ENCODE assay signal across 9 cellular contexts in genomic region chr16:2776500-2777139, GRCh38. TPM values are rescaled to one million over a fixed set of nuclear protein-coding genes. Genes with fewer than 3 reads are reported as not detected.
DNase-seq lines count a peak whose midpoint lies in the region; ATAC-seq and TF ChIP-seq lines count a peak whose summit lies in the region.
"Had no signal": no experiment of that assay in that cellular context is flagged by ENCODE, and none has a peak within 500 bp of the region (broad histone marks: within the 10 kb centered on the region; RNA-seq: fewer than 3 reads in every experiment).

No MANE protein-coding gene starts in this region.

- H3K9me3 ChIP-seq in CD8-positive, alpha-beta memory T cell (ENCODE audit: low read length) = no peaks in the 10 kb centered on the region
- no peaks in the 10 kb centered on the region for H3K9me3 ChIP-seq in hepatocyte (ENCODE audit: low read depth)
- H3K9me3 ChIP-seq in skeletal muscle satellite cell (replicated peaks; ENCODE audit: low read length) = no peaks in the 10 kb centered on the region

- peak overlapping the region; percentile 73 for H3K27ac ChIP-seq in CD8-positive, alpha-beta memory T cell (ENCODE audit: low read depth, low read length)
- H3K27ac ChIP-seq in HL-60 (replicated peaks) (peak overlapping the region; percentile 83), hepatocyte (peak overlapping the region; percentile 88)

- no peaks in the 10 kb centered on the region for H3K27me3 ChIP-seq in CD8-positive, alpha-beta memory T cell (ENCODE audit: insufficient read depth, low read length, poor library complexity, severe bottlenecking)
- H3K27me3 ChIP-seq in HL-60 (ENCODE audit: insufficient read depth, poor library complexity, severe bottlenecking) = no peaks in the 10 kb centered on the region
- no peaks in the 10 kb centered on the region for H3K27me3 ChIP-seq in hepatocyte
- H3K27me3 ChIP-seq in skeletal muscle satellite cell (ENCODE audit: control insufficient read depth, insufficient read depth, low read length) = no peaks in the 10 kb centered on the region

- H3K4me1 ChIP-seq in CD8-positive, alpha-beta memory T cell (ENCODE audit: insufficient read depth, low read length) = peaks cover 32% of the 10 kb centered on the region
- H3K4me1 ChIP-seq in hepatocyte (ENCODE audit: insufficient read depth) = peaks cover 23% of the 10 kb centered on the region
- peaks cover 45% of the 10 kb centered on the region for H3K4me1 ChIP-seq in skeletal muscle satellite cell (ENCODE audit: control insufficient read depth, insufficient read depth, low read length)

- peak overlapping the region; percentile 96 for H3K9ac ChIP-seq in skeletal muscle satellite cell (ENCODE audit: low read depth, low read length)

- no peak for TF ChIP-seq CTCF in HL-60 (IDR thresholded peaks at IDR 0.05; ENCODE audit: insufficient read depth, low read length)
- TF ChIP-seq CTCF in hepatocyte (IDR thresholded peaks at IDR 0.05; ENCODE audit: poor library complexity) = no peak

- CTCF ChIA-PET in CD8-positive, alpha-beta memory T cell (lab: Charles Lee) = interaction anchor here (1.4 to 1.9 kb wide), 2 partner anchors 91 to 92 kb away, joined by 4 to 6 read pairs; no protein-coding TSS in a partner anchor

- H3K4me1 Mint-ChIP-seq in CD8-positive, alpha-beta memory T cell = peaks cover 26 to 65% (median 39%) of the 10 kb centered on the region in 3 donors
- peaks cover 25% of the 10 kb centered on the region for H3K4me1 Mint-ChIP-seq in activated naive CD4-positive, alpha-beta T cell treated with anti-CD3 and anti-CD28 coated beads, Interleukin-2, amount 50 U/mL, for 24 hours

- peak overlapping the region; percentile 71 for H2AFZ ChIP-seq in hepatocyte

- H3K9me3 Mint-ChIP-seq in CD8-positive, alpha-beta memory T cell = no peaks in the 10 kb centered on the region
- no peaks in the 10 kb centered on the region for H3K9me3 Mint-ChIP-seq in activated naive CD4-positive, alpha-beta T cell treated with anti-CD3 and anti-CD28 coated beads, Interleukin-2, amount 50 U/mL, for 24 hours

- H4K20me1 ChIP-seq in hepatocyte (ENCODE audit: insufficient read depth, poor library complexity, severe bottlenecking) = peaks cover 13% of the 10 kb centered on the region

- H3K27ac Mint-ChIP-seq in CD8-positive, alpha-beta memory T cell = peak overlapping the region; percentile 92 to 100 (median 94)
- peak overlapping the region; percentile 97 for H3K27ac Mint-ChIP-seq in activated naive CD4-positive, alpha-beta T cell treated with anti-CD3 and anti-CD28 coated beads, Interleukin-2, amount 50 U/mL, for 24 hours

- H3K4me3 ChIP-seq in CD8-positive, alpha-beta memory T cell (ENCODE audit: low read length) = peak overlapping the region; percentile 81
- H3K4me3 ChIP-seq in HL-60 (replicated peaks; ENCODE audit: insufficient read depth, low read length) (peak overlapping the region; percentile 87), hepatocyte (peak overlapping the region; percentile 99), skeletal muscle satellite cell (ENCODE audit: low read length) (peak overlapping the region; percentile 94)

- H3K36me3 Mint-ChIP-seq in CD8-positive, alpha-beta memory T cell = peaks cover 0 to 50% (median 5%) of the 10 kb centered on the region in 3 donors
- H3K36me3 Mint-ChIP-seq in activated naive CD4-positive, alpha-beta T cell treated with anti-CD3 and anti-CD28 coated beads, Interleukin-2, amount 50 U/mL, for 24 hours = peaks cover 3% of the 10 kb centered on the region

- H3K4me2 ChIP-seq in hepatocyte = peak overlapping the region; percentile 94
- H3K4me2 ChIP-seq in skeletal muscle satellite cell (ENCODE audit: low read length) = peak overlapping the region; percentile 95

- peaks cover 24% of the 10 kb centered on the region for H3K36me3 ChIP-seq in CD8-positive, alpha-beta memory T cell (ENCODE audit: insufficient read depth, low read length)
- H3K36me3 ChIP-seq in hepatocyte (replicated peaks; ENCODE audit: insufficient read depth, low read depth) (no peaks in the 10 kb centered on the region), skeletal muscle satellite cell (ENCODE audit: insufficient read depth, low read length) (peaks cover 35% of the 10 kb centered on the region)

- H3K27me3 Mint-ChIP-seq in CD8-positive, alpha-beta memory T cell = peaks cover 0 to 1% of the 10 kb centered on the region in 2 donors
- H3K27me3 Mint-ChIP-seq in activated naive CD4-positive, alpha-beta T cell treated with anti-CD3 and anti-CD28 coated beads, Interleukin-2, amount 50 U/mL, for 24 hours = no peaks in the 10 kb centered on the region

- WGBS in hepatocyte (ENCODE audit: low lambda C conversion rate, missing lambda C conversion rate) = under 1% methylated on average over 61 of the region's 72 CpGs

- H3K9me2 ChIP-seq in hepatocyte (replicated peaks; ENCODE audit: insufficient read depth) = no peaks in the 10 kb centered on the region

- ATAC-seq in GM19463 (IDR thresholded peaks at IDR 0.05; ENCODE audit: unreplicated experiment) = peak; percentile 26

- peak in 3 of 5 donors; percentile 29 to 46 (median 29) for DNase-seq in CD8-positive, alpha-beta memory T cell
- DNase-seq in HL-60 (ENCODE audit: low read depth in 1 of 2, low spot score in 1 of 2) = peak in 1 of 2 experiments; percentile 52
- peak; percentile 65 for DNase-seq in hepatocyte (ENCODE audit: low spot score)
- no peak for DNase-seq in globus pallidus (ENCODE audit: low spot score)
- no peak for DNase-seq in occipital lobe (lab: John Stamatoyannopoulos, UW)

- H3K79me2 ChIP-seq in hepatocyte = peaks cover 56% of the 10 kb centered on the region

- POLR2A ChIA-PET in CD8-positive, alpha-beta memory T cell (lab: Charles Lee) = interaction anchor here (1.1 to 3.8 kb wide), 3 partner anchors 20 to 103 kb away, joined by 5 to 55 read pairs (median 6); partner anchors contain the start of gene SRRM2

- peak overlapping the region; percentile 91 to 98 (median 93) for H3K4me3 Mint-ChIP-seq in CD8-positive, alpha-beta memory T cell
- peak overlapping the region; percentile 96 for H3K4me3 Mint-ChIP-seq in activated naive CD4-positive, alpha-beta T cell treated with anti-CD3 and anti-CD28 coated beads, Interleukin-2, amount 50 U/mL, for 24 hours

RNA-seq across cellular contexts. Expression of gene ELOB, which starts 0.5 kb away (rescaled TPM):
- 100 to 1,000 TPM; 322 to 338 TPM for total RNA-seq in CD8-positive, alpha-beta memory T cell
- polyA plus RNA-seq in CD8-positive, alpha-beta memory T cell = 274 TPM
- total RNA-seq in hepatocyte (255 and 540 TPM in 2 replicates), occipital lobe (84.1 TPM)
- 627 and 642 TPM in 2 replicates for polyA plus RNA-seq in hepatocyte
- 303 and 418 TPM in 2 replicates for total RNA-seq in skeletal muscle satellite cell (2012; rRNA removed)

RNA-seq across cellular contexts. Expression of gene PRSS33, which starts 10.7 kb away (rescaled TPM):
- total RNA-seq in CD8-positive, alpha-beta memory T cell = under 1 TPM; 0.15 to 0.22 TPM
- polyA plus RNA-seq in CD8-positive, alpha-beta memory T cell = not detected
- total RNA-seq in hepatocyte (0.20 TPM in 1 of 2 replicates, not detected in the other), occipital lobe (not detected)
- not detected in 2 replicates for polyA plus RNA-seq in hepatocyte
- not detected in 2 replicates for total RNA-seq in skeletal muscle satellite cell (2012; rRNA removed)
- total RNA-seq: T-helper 1 cell treated with Interleukin-12 subunit alpha and Interleukin-12 subunit beta and Interleukin-4 antibody, amounts not matched to agents 30 ng/mL and 1 ng/mL, for 36 hours had no signal

RNA-seq across cellular contexts. Expression of gene PRSS41, which starts 21.6 kb away (rescaled TPM):
- total RNA-seq in CD8-positive, alpha-beta memory T cell = not detected
- polyA plus RNA-seq in CD8-positive, alpha-beta memory T cell = not detected
- total RNA-seq in hepatocyte (not detected in 2 replicates), occipital lobe (not detected)
- polyA plus RNA-seq in hepatocyte = not detected in 2 replicates
- total RNA-seq in skeletal muscle satellite cell (2012; rRNA removed) = not detected in 2 replicates
- total RNA-seq: T-helper 1 cell treated with Interleukin-12 subunit alpha and Interleukin-12 subunit beta and Interleukin-4 antibody, amounts not matched to agents 30 ng/mL and 1 ng/mL, for 36 hours had no signal

RNA-seq across cellular contexts. Expression of gene SRRM2, which starts 24.2 kb away (rescaled TPM):
- 100 to 1,000 TPM; 517 to 529 TPM for total RNA-seq in CD8-positive, alpha-beta memory T cell
- 130 TPM for polyA plus RNA-seq in CD8-positive, alpha-beta memory T cell
- total RNA-seq in hepatocyte (82.9 and 142 TPM in 2 replicates), occipital lobe (41.0 TPM)
- 403 and 666 TPM in 2 replicates for polyA plus RNA-seq in hepatocyte
- total RNA-seq in skeletal muscle satellite cell (2012; rRNA removed) = 50.2 and 53.7 TPM in 2 replicates

RNA-seq across cellular contexts. Expression of gene PRSS21, which starts 40.4 kb away (rescaled TPM):
- total RNA-seq in CD8-positive, alpha-beta memory T cell = 1 to 10 TPM; 8.8 to 9.2 TPM
- 13.6 TPM for polyA plus RNA-seq in CD8-positive, alpha-beta memory T cell
- not detected in 2 replicates for total RNA-seq in hepatocyte
- not detected in 2 replicates for polyA plus RNA-seq in hepatocyte
- total RNA-seq in skeletal muscle satellite cell (2012; rRNA removed) = 0.44 TPM in 1 of 2 replicates, not detected in the other
- total RNA-seq in occipital lobe = not detected

Comparison
In these comparisons a context has a peak if more than half of its experiments do, and no peak if none do; other contexts are left out.
1. DNase-seq: peak in CD8-positive, alpha-beta memory T cell (3 of 5) and hepatocyte (single experiment); none in globus pallidus (single experiment) and occipital lobe (single experiment).
2. Peak in every context shown above with its lines, with median percentiles within 50 percentile points of each other: H3K27ac ChIP-seq and H3K4me3 ChIP-seq.